In genomic region chr2:126359494-126359893, GRCh38 we compare ENCODE assay signal across 10 cellular contexts.
DNase-seq lines count a peak whose midpoint lies in the region; ATAC-seq and TF ChIP-seq lines count a peak whose summit lies in the region.
"Had no signal": no experiment of that assay in that cellular context is flagged by ENCODE, and none has a peak within 500 bp of the region (broad histone marks: within the 10 kb centered on the region; RNA-seq: fewer than 3 reads in every experiment).

No MANE protein-coding gene starts in this region.

- no peaks in the 10 kb centered on the region for H3K9me3 ChIP-seq in PC-3 (ENCODE audit: low read length)

- no peak overlapping the region for H3K27ac ChIP-seq in PC-3 (ENCODE audit: low read length)

- no peak overlapping the region for H3K4me3 ChIP-seq in PC-3 (ENCODE audit: low read length)
- H3K4me3 ChIP-seq: lung had no signal

- H3F3A ChIP-seq in PC-3 (ENCODE audit: low read length, unreplicated experiment), result no peaks in the 10 kb centered on the region

- H3K9ac ChIP-seq in PC-3 (ENCODE audit: low read length), result no peak overlapping the region

- intact Hi-C loops in PC-3 (cut with micrococcal nuclease), result no loop called here

- DNase-seq in PC-3, result no peak
- DNase-seq in left lobe of liver (ENCODE audit: low spot score), result no peak
- DNase-seq in UCSD-AML1 (lab: John Stamatoyannopoulos, UW; ENCODE audit: unreplicated experiment), result no peak
- no peak for DNase-seq in NCI-H1092 (lab: John Stamatoyannopoulos, UW)
- DNase-seq: activated naive CD4-positive, alpha-beta T cell had no signal

- CTCF ChIA-PET in PC-3 (lab: Charles Lee), result no interaction called here

- H3K4me1 ChIP-seq in PC-3 (ENCODE audit: insufficient read depth, low read length), result no peaks in the 10 kb centered on the region

- H2AFZ ChIP-seq in PC-3 (ENCODE audit: low read length), result no peak overlapping the region

- no peak overlapping the region for H3K4me2 ChIP-seq in PC-3 (ENCODE audit: low read length)

- no peak for TF ChIP-seq POLR2A in GM18505 (IDR thresholded peaks at IDR 0.05; ENCODE audit: borderline replicate concordance, extremely low read depth, insufficient read depth, insufficient read length)

- H3K27me3 ChIP-seq in PC-3 (ENCODE audit: low read length), result no peaks in the 10 kb centered on the region

- ATAC-seq in GM18505 (IDR thresholded peaks at IDR 0.05; ENCODE audit: unreplicated experiment) (peak; percentile 75), HG02588 (IDR thresholded peaks at IDR 0.05; ENCODE audit: unreplicated experiment) (peak; percentile 81), PC-3 (no peak), left lobe of liver (peak; percentile 55), HG02642 (IDR thresholded peaks at IDR 0.05; ENCODE audit: poor library complexity, unreplicated experiment) (no peak), GM19452 (IDR thresholded peaks at IDR 0.05; ENCODE audit: unreplicated experiment) (no peak)

- H4K20me1 ChIP-seq in PC-3 (ENCODE audit: low read length), result no peaks in the 10 kb centered on the region

- POLR2A ChIA-PET in PC-3 (lab: Charles Lee; ENCODE audit: unreplicated experiment), result no interaction called here

- 0 out of 2 replicates have a peak, but pooled peaks have one; percentile 24 for TF ChIP-seq CTCF in PC-3 (conservative IDR thresholded peaks at IDR 0.05; ENCODE audit: low read depth, low read length)

- H3K36me3 ChIP-seq in PC-3 (ENCODE audit: low read depth, low read length), result no peaks in the 10 kb centered on the region

- BruUV-seq in PC-3 (replicated peaks; lab: Mats Ljungman, UMichigan), result no TSS peak

- H3K79me2 ChIP-seq in PC-3 (ENCODE audit: low read length), result no peaks in the 10 kb centered on the region

- H3K9me2 ChIP-seq in PC-3 (replicated peaks; ENCODE audit: low read length), result no peaks in the 10 kb centered on the region

Comparison
In these comparisons a context has a peak if more than half of its experiments do, and no peak if none do; other contexts are left out.
1. ATAC-seq: peak in GM18505 (single experiment), HG02588 (single experiment) and left lobe of liver (single experiment); none in PC-3 (single experiment), HG02642 (single experiment) and GM19452 (single experiment).